Comparison of ENCODE assay signal across 12 cellular contexts in the genomic region with DNA sequence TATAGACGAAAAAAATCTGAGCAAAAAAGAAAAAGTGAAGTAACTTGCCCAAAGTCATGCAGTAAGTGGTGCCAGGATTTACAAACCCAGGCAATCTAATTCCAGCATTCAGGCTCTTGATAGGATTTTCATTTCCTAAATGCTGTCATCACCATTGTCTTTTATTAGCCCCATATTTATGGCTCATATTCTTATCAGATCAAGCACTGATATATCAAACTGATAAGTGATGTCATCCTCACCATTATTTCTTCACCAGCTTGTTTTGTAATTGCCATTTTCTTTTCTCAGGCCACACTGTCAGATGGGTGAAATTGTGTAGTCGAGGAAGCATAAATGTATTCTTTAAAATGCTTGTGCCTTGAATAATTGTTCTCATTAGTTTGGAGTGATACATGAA. TPM values are rescaled to one million over a fixed set of nuclear protein-coding genes. Genes with fewer than 3 reads are reported as not detected.
A peak's percentile ranks its signal among the peaks of the same experiment; 100 is the strongest.
DNase-seq lines count a peak whose midpoint lies in the region; ATAC-seq, FAIRE-seq and TF ChIP-seq lines count a peak whose summit lies in the region.
"Had no signal": no experiment of that assay in that cellular context is flagged by ENCODE, and none has a peak within 500 bp of the region (broad histone marks: within the 10 kb centered on the region; RNA-seq: fewer than 3 reads in every experiment).

No MANE protein-coding gene starts in this region.

- no peaks in the 10 kb centered on the region for H3K9me3 Mint-ChIP-seq in activated T-cell treated with anti-CD3 and anti-CD28 coated beads, Interleukin-2, amount 50 U/mL, for 4 hours
- no peaks in the 10 kb centered on the region for H3K9me3 Mint-ChIP-seq in effector memory CD8-positive, alpha-beta T cell

- H3K4me3 ChIP-seq in PC-9 (peak overlapping the region; percentile 59; the same call in 1 of the 2 replicates), smooth muscle cell (peak overlapping the region; percentile 53), coronary artery (no peak overlapping the region)

- TF ChIP-seq CTCF in PC-9 (conservative IDR thresholded peaks at IDR 0.05) = no peak
- TF ChIP-seq CTCF in smooth muscle cell (IDR thresholded peaks at IDR 0.05; ENCODE audit: borderline replicate concordance, insufficient read depth, poor library complexity, severe bottlenecking) = no peak
- no peak for TF ChIP-seq CTCF in coronary artery (IDR thresholded peaks at IDR 0.05)

- H3K9me3 ChIP-seq in PC-9 (ENCODE audit: insufficient read depth, low read depth) = no peaks in the 10 kb centered on the region; the same call in 1 of the 2 replicates
- H3K9me3 ChIP-seq in smooth muscle cell (replicated peaks; ENCODE audit: low read depth) = no peaks in the 10 kb centered on the region

- POLR2A ChIA-PET in PC-9 (lab: Charles Lee; ENCODE audit: unreplicated experiment) = interaction anchor here (0.6 kb wide), 2 partner anchors 128 to 342 kb away, joined by 4 to 10 read pairs; partner anchors contain the start of gene SUPT4H1

- no peak for FAIRE-seq in GM19239 (lab: Jason Lieb, UNC)
- FAIRE-seq: colon had no signal

- H3K4me1 Mint-ChIP-seq in activated T-cell treated with anti-CD3 and anti-CD28 coated beads, Interleukin-2, amount 50 U/mL, for 4 hours (ENCODE audit: low read depth) = peaks cover 22% of the 10 kb centered on the region
- peaks cover 17 to 22% of the 10 kb centered on the region in 2 donors for H3K4me1 Mint-ChIP-seq in effector memory CD8-positive, alpha-beta T cell (ENCODE audit: low read depth in 2 of 2)

- BruUV-seq in PC-9 (replicated peaks; lab: Mats Ljungman, UMichigan) = no TSS peak

- H3K36me3 Mint-ChIP-seq in activated T-cell treated with anti-CD3 and anti-CD28 coated beads, Interleukin-2, amount 50 U/mL, for 4 hours (ENCODE audit: insufficient read depth) = peaks cover 3% of the 10 kb centered on the region
- peaks cover 29% of the 10 kb centered on the region for H3K36me3 Mint-ChIP-seq in effector memory CD8-positive, alpha-beta T cell (ENCODE audit: insufficient read depth)

- H3K4me3 Mint-ChIP-seq in activated T-cell treated with anti-CD3 and anti-CD28 coated beads, Interleukin-2, amount 50 U/mL, for 4 hours = peak overlapping the region; percentile 98
- H3K4me3 Mint-ChIP-seq in effector memory CD8-positive, alpha-beta T cell = peak overlapping the region; percentile 93 to 97

- no peak overlapping the region for H3K9ac ChIP-seq in smooth muscle cell (ENCODE audit: low read depth)

- H3K4me2 ChIP-seq in PC-9 (peak overlapping the region; percentile 85), smooth muscle cell (peak overlapping the region; percentile 84)

- no peaks in the 10 kb centered on the region for H4K20me1 ChIP-seq in PC-9 (ENCODE audit: insufficient read depth)
- H4K20me1 ChIP-seq in smooth muscle cell (ENCODE audit: low read depth) = no peaks in the 10 kb centered on the region

- H3K79me2 ChIP-seq in PC-9 (ENCODE audit: low read depth) (peaks cover 35% of the 10 kb centered on the region), smooth muscle cell (ENCODE audit: low read depth) (peaks cover 3% of the 10 kb centered on the region)

- H3K27me3 ChIP-seq in PC-9 (ENCODE audit: insufficient read depth, low read depth) (no peaks in the 10 kb centered on the region), smooth muscle cell (ENCODE audit: low read depth) (no peaks in the 10 kb centered on the region)

- H2AFZ ChIP-seq in PC-9 (peak overlapping the region; percentile 100; the same call in 1 of the 2 replicates), smooth muscle cell (ENCODE audit: low read depth) (no peak overlapping the region)

- ATAC-seq in activated T-cell treated with anti-CD3 and anti-CD28 coated beads, Interleukin-2, amount 50 U/mL, for 4 hours = no peak
- ATAC-seq in effector memory CD8-positive, alpha-beta T cell (replicated peaks) = no peak

- peaks cover 24% of the 10 kb centered on the region for H3K4me1 ChIP-seq in PC-9 (replicated peaks; ENCODE audit: insufficient read depth)
- H3K4me1 ChIP-seq in smooth muscle cell (ENCODE audit: low read depth) = peaks cover 12% of the 10 kb centered on the region

- CTCF ChIA-PET in PC-9 (lab: Charles Lee) = no interaction called here

- intact Hi-C loops in PC-9 (cut with micrococcal nuclease; ENCODE audit: unreplicated experiment) = loop anchor here (2.0 to 5.0 kb wide), 2 partner anchors 35 to 61 kb away; no protein-coding TSS in a partner anchor

- no peaks in the 10 kb centered on the region for H3K9me2 ChIP-seq in PC-9 (ENCODE audit: insufficient read depth)

- peak overlapping the region in 1 of 2 donors; percentile 92 for H3K27ac Mint-ChIP-seq in effector memory CD8-positive, alpha-beta T cell

- DNase-seq in activated T-cell treated with anti-CD3 and anti-CD28 coated beads, Interleukin-2, amount 50 U/mL, for 4 hours = no peak
- DNase-seq in activated T-cell treated with anti-CD3 and anti-CD28 coated beads, Interleukin-2, amount 50 U/mL, for 1 hour = no peak
- DNase-seq in PC-9 (no peak), smooth muscle cell (lab: John Stamatoyannopoulos, UW; ENCODE audit: unreplicated experiment) (no peak), GM19239 (ENCODE audit: insufficient read length, low spot score) (no peak), D341Med (ENCODE audit: low spot score) (no peak), coronary artery (ENCODE audit: low spot score) (no peak)
- no peak for DNase-seq in effector memory CD8-positive, alpha-beta T cell
- DNase-seq: NCI-H187, posterior cingulate gyrus, RPMI8226 had no signal

- H3F3A ChIP-seq in PC-9 (ENCODE audit: insufficient read depth, low read depth) (no peaks in the 10 kb centered on the region; the same call in 1 of the 2 replicates), smooth muscle cell (ENCODE audit: low read depth) (no peaks in the 10 kb centered on the region)

- no peaks in the 10 kb centered on the region for H3K36me3 ChIP-seq in PC-9 (ENCODE audit: low read depth)
- H3K36me3 ChIP-seq in smooth muscle cell (ENCODE audit: low read depth) = no peaks in the 10 kb centered on the region

- H3K27ac ChIP-seq in PC-9 (no peak overlapping the region), smooth muscle cell (ENCODE audit: low read depth) (no peak overlapping the region), coronary artery (no peak overlapping the region)

- 93% methylated on average over 2 of the region's 2 CpGs for WGBS in smooth muscle cell (ENCODE audit: low lambda C conversion rate)

- no peaks in the 10 kb centered on the region for H3K27me3 Mint-ChIP-seq in activated T-cell treated with anti-CD3 and anti-CD28 coated beads, Interleukin-2, amount 50 U/mL, for 4 hours (ENCODE audit: low read depth)
- no peaks in the 10 kb centered on the region for H3K27me3 Mint-ChIP-seq in effector memory CD8-positive, alpha-beta T cell

RNA-seq across cellular contexts. Expression of gene RAD51C, which starts 1.3 kb away (rescaled TPM):
- total RNA-seq in activated T-cell treated with anti-CD3 and anti-CD28 coated beads, Interleukin-2, amount 50 U/mL, for 4 hours = 10 to 100 TPM; 57.4 to 68.5 (median 59.9) TPM
- total RNA-seq in PC-9 (2021) (45.7 and 63.4 TPM in 2 replicates), smooth muscle cell (20.9 and 23.2 TPM in 2 replicates)
- polyA plus RNA-seq in smooth muscle cell = 27.1 and 29.9 TPM in 2 replicates

RNA-seq across cellular contexts. Expression of gene TEX14, which starts 1.9 kb away (rescaled TPM):
- total RNA-seq in activated T-cell treated with anti-CD3 and anti-CD28 coated beads, Interleukin-2, amount 50 U/mL, for 4 hours = under 1 TPM; 0.20 to 0.43 (median 0.29) TPM
- total RNA-seq in PC-9 (2021) (0.28 and 0.55 TPM in 2 replicates), smooth muscle cell (0.04 TPM in 1 of 2 replicates, not detected in the other)
- not detected in 2 replicates for polyA plus RNA-seq in smooth muscle cell
